ENCODE assay signal across 1 cellular context in the genomic region with DNA sequence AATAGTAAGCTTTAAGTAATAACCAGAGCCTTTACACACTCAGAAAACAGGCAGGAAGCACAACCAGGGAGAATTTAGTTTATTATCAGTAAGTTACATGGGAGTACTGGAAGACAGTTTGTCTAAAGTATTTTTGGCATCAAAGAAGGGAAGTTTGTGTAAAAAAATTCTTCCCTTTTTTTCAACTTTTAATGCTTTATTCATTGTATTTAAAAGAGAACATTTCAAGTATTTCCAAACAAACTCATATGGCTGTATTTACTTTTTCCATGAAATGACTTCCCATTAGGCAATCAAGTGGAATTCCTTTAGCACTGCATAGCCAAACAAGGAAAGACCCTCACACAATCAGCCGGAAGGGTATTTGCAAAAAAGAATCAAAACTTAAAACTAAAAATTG.
TF ChIP-seq lines count a peak whose summit lies in the region.

No MANE protein-coding gene starts in this region.

TF ChIP-seq in A549, 52 proteins besides CTCF, POLR2A, EP300 and RAD21 (continued from another document):
- TF ChIP-seq FOSL2 (IDR thresholded peaks at IDR 0.05) = no peak
- peak; percentile 80 for TF ChIP-seq FOSL2 (CRISPR knock-in tag; IDR thresholded peaks at IDR 0.05)
- no peak for TF ChIP-seq HDAC2 (IDR thresholded peaks at IDR 0.05)
- no peak for TF ChIP-seq EHMT2 (IDR thresholded peaks at IDR 0.05; ENCODE audit: low read depth)
- TF ChIP-seq KDM5A (IDR thresholded peaks at IDR 0.05) = no peak
- no peak for TF ChIP-seq SREBF2 (IDR thresholded peaks at IDR 0.05)
- TF ChIP-seq, protein P1, sequence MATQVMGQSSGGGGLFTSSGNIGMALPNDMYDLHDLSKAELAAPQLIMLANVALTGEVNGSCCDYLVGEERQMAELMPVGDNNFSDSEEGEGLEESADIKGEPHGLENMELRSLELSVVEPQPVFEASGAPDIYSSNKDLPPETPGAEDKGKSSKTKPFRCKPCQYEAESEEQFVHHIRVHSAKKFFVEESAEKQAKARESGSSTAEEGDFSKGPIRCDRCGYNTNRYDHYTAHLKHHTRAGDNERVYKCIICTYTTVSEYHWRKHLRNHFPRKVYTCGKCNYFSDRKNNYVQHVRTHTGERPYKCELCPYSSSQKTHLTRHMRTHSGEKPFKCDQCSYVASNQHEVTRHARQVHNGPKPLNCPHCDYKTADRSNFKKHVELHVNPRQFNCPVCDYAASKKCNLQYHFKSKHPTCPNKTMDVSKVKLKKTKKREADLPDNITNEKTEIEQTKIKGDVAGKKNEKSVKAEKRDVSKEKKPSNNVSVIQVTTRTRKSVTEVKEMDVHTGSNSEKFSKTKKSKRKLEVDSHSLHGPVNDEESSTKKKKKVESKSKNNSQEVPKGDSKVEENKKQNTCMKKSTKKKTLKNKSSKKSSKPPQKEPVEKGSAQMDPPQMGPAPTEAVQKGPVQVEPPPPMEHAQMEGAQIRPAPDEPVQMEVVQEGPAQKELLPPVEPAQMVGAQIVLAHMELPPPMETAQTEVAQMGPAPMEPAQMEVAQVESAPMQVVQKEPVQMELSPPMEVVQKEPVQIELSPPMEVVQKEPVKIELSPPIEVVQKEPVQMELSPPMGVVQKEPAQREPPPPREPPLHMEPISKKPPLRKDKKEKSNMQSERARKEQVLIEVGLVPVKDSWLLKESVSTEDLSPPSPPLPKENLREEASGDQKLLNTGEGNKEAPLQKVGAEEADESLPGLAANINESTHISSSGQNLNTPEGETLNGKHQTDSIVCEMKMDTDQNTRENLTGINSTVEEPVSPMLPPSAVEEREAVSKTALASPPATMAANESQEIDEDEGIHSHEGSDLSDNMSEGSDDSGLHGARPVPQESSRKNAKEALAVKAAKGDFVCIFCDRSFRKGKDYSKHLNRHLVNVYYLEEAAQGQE (IDR thresholded peaks at IDR 0.05) = no peak
- no peak; the same call in 1 of the 2 replicates for TF ChIP-seq FOSB (CRISPR knock-in tag; IDR thresholded peaks at IDR 0.05)
- no peak for TF ChIP-seq CHD2 (IDR thresholded peaks at IDR 0.05; ENCODE audit: low read length, partially characterized antibody)
- TF ChIP-seq CBX2 (IDR thresholded peaks at IDR 0.05; ENCODE audit: borderline replicate concordance, low read depth) = no peak
- no peak for TF ChIP-seq BHLHE40 (IDR thresholded peaks at IDR 0.05; ENCODE audit: low read depth, low read length)
- no peak for TF ChIP-seq RCOR1 (IDR thresholded peaks at IDR 0.05; ENCODE audit: low read depth, low read length)
- peak; percentile 78 to 96 for TF ChIP-seq JUN (IDR thresholded peaks at IDR 0.05)
- TF ChIP-seq HOXA7 (CRISPR knock-in tag; IDR thresholded peaks at IDR 0.05) = no peak
- TF ChIP-seq BCL3 (IDR thresholded peaks at IDR 0.05) = peak; percentile 85; the same call in 2 of the 3 replicates
- TF ChIP-seq FOXS1 (CRISPR knock-in tag; IDR thresholded peaks at IDR 0.05) = peak; percentile 46; the same call in 1 of the 2 replicates
- TF ChIP-seq RARB (CRISPR knock-in tag; IDR thresholded peaks at IDR 0.05) = no peak
- TF ChIP-seq RFX5 (IDR thresholded peaks at IDR 0.05) = no peak
- 0 out of 2 replicates have a peak, but pooled peaks have one; percentile 61 for TF ChIP-seq HOXB13 (CRISPR knock-in tag; IDR thresholded peaks at IDR 0.05; ENCODE audit: low read depth)
- TF ChIP-seq PBX3 (IDR thresholded peaks at IDR 0.05) = peak; percentile 39; the same call in 1 of the 2 replicates
- TF ChIP-seq HMGXB4 (CRISPR knock-in tag; IDR thresholded peaks at IDR 0.05; ENCODE audit: borderline replicate concordance) = no peak
- no peak for TF ChIP-seq TP53 (CRISPR knock-in tag; IDR thresholded peaks at IDR 0.05)
- no peak for TF ChIP-seq NFE2L2 (conservative IDR thresholded peaks at IDR 0.05; ENCODE audit: low read length)
- no peak for TF ChIP-seq NR3C1 (IDR thresholded peaks at IDR 0.05)
- TF ChIP-seq POLR2AphosphoS2 (conservative IDR thresholded peaks at IDR 0.05; ENCODE audit: low read length) = no peak
- TF ChIP-seq USF2 (IDR thresholded peaks at IDR 0.05) = no peak
- TF ChIP-seq MAFK (IDR thresholded peaks at IDR 0.05; ENCODE audit: partially characterized antibody) = no peak
- TF ChIP-seq, protein P2, sequence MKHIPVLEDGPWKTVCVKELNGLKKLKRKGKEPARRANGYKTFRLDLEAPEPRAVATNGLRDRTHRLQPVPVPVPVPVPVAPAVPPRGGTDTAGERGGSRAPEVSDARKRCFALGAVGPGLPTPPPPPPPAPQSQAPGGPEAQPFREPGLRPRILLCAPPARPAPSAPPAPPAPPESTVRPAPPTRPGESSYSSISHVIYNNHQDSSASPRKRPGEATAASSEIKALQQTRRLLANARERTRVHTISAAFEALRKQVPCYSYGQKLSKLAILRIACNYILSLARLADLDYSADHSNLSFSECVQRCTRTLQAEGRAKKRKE (CRISPR knock-in tag; IDR thresholded peaks at IDR 0.05; ENCODE audit: low read depth) = no peak
- TF ChIP-seq ZSCAN20 (CRISPR knock-in tag; IDR thresholded peaks at IDR 0.05) = peak; percentile 68
- TF ChIP-seq KDM1A (IDR thresholded peaks at IDR 0.05; ENCODE audit: low read depth) = no peak
- TF ChIP-seq EHF (CRISPR knock-in tag; IDR thresholded peaks at IDR 0.05) = peak; percentile 10; the same call in 1 of the 2 replicates
- no peak for TF ChIP-seq CBX8 (IDR thresholded peaks at IDR 0.05)
- TF ChIP-seq GATA3 (IDR thresholded peaks at IDR 0.05; ENCODE audit: borderline replicate concordance) = peak; percentile 92
- TF ChIP-seq ZFP36 (IDR thresholded peaks at IDR 0.05; ENCODE audit: borderline replicate concordance, partially characterized antibody) = no peak
- no peak for TF ChIP-seq TFCP2L1 (CRISPR knock-in tag; IDR thresholded peaks at IDR 0.05)
- no peak for TF ChIP-seq ZC3H11A (IDR thresholded peaks at IDR 0.05)
- TF ChIP-seq CHD4 (IDR thresholded peaks at IDR 0.05; ENCODE audit: borderline replicate concordance) = no peak
- TF ChIP-seq MYC (IDR thresholded peaks at IDR 0.05; ENCODE audit: borderline replicate concordance, low read length) = no peak
- TF ChIP-seq HOXB5 (CRISPR knock-in tag; IDR thresholded peaks at IDR 0.05) = no peak
- TF ChIP-seq JUNB (IDR thresholded peaks at IDR 0.05) = peak; percentile 92
- TF ChIP-seq, protein P3, sequence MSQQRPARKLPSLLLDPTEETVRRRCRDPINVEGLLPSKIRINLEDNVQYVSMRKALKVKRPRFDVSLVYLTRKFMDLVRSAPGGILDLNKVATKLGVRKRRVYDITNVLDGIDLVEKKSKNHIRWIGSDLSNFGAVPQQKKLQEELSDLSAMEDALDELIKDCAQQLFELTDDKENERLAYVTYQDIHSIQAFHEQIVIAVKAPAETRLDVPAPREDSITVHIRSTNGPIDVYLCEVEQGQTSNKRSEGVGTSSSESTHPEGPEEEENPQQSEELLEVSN (IDR thresholded peaks at IDR 0.05; ENCODE audit: borderline replicate concordance, low read depth) = no peak
- TF ChIP-seq, protein P4, sequence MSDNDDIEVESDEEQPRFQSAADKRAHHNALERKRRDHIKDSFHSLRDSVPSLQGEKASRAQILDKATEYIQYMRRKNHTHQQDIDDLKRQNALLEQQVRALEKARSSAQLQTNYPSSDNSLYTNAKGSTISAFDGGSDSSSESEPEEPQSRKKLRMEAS (IDR thresholded peaks at IDR 0.05) = peak; percentile 59; the same call in 1 of the 2 replicates
- TF ChIP-seq ZNF302 (CRISPR knock-in tag; IDR thresholded peaks at IDR 0.05) = no peak
